In genomic region chr2:57760448-57760847, GRCh38 we compare ENCODE assay signal across 9 cellular contexts.
DNase-seq lines count a peak whose midpoint lies in the region; ATAC-seq, FAIRE-seq and TF ChIP-seq lines count a peak whose summit lies in the region.
"Had no signal": no experiment of that assay in that cellular context is flagged by ENCODE, and none has a peak within 500 bp of the region (broad histone marks: within the 10 kb centered on the region; RNA-seq: fewer than 3 reads in every experiment).

No MANE protein-coding gene starts in this region.

- H3F3A ChIP-seq in Loucy (ENCODE audit: low read depth) = no peaks in the 10 kb centered on the region

- no peak for TF ChIP-seq RAD21 in H1 (IDR thresholded peaks at IDR 0.05 in 1 of 2, conservative IDR thresholded peaks at IDR 0.05 in 1 of 2; ENCODE audit: low read depth in 2 of 2, low read length in 2 of 2)

- H3K4ac ChIP-seq in H1 (replicated peaks; ENCODE audit: insufficient read length, low read depth, low read length) = no peak overlapping the region

- H3K9me2 ChIP-seq in Loucy (replicated peaks; ENCODE audit: low read depth, low read length) = no peaks in the 10 kb centered on the region

- no peaks in the 10 kb centered on the region for H3K27me3 ChIP-seq in Loucy (ENCODE audit: insufficient read depth, low read length, poor library complexity, severe bottlenecking)
- H3K27me3 ChIP-seq in H1 (replicated peaks in 1 of 4; ENCODE audit: control insufficient read depth in 3 of 4, extremely low read depth in 1 of 4, insufficient read depth in 3 of 4, low read length in 3 of 4) = no peaks in the 10 kb centered on the region

- H3K56ac ChIP-seq in H1 (replicated peaks; ENCODE audit: insufficient read length, low read depth, low read length) = no peak overlapping the region

- H3K9ac ChIP-seq in Loucy (ENCODE audit: low read depth, low read length, poor library complexity, severe bottlenecking) (peak overlapping the region; percentile 73), H1 (replicated peaks in 1 of 4; ENCODE audit: extremely low read depth in 1 of 4, low read depth in 3 of 4, low read length in 3 of 4) (no peak overlapping the region)

- WGBS in H1 (ENCODE audit: extremely low coverage in 1 of 2, insufficient coverage in 1 of 2, insufficient read length in 1 of 2, insufficient replicate concordance in 2 of 2, low coverage in 1 of 2, low lambda C conversion rate in 2 of 2, missing lambda C conversion rate in 1 of 2), 2 experiments = 76% methylated on average over 3 of the region's 3 CpGs; no CpG with 5 or more reads in 1 of the 2 experiments

- peak; percentile 58 for ATAC-seq in GM21576 (IDR thresholded peaks at IDR 0.05; ENCODE audit: unreplicated experiment)

- H3K9me3 ChIP-seq in Loucy (ENCODE audit: insufficient read depth, low read depth, low read length) (no peaks in the 10 kb centered on the region), H1 (ENCODE audit: insufficient read depth in 2 of 2, low read depth in 1 of 2, low read length in 1 of 2) (no peaks in the 10 kb centered on the region)

- H3K79me1 ChIP-seq in H1 (ENCODE audit: low read depth, low read length) = no peaks in the 10 kb centered on the region

- H3K4me1 ChIP-seq in Loucy (ENCODE audit: insufficient read depth, low read length, poor library complexity, severe bottlenecking) = peaks cover 6% of the 10 kb centered on the region
- peaks cover 3 to 8% (median 5%) of the 10 kb centered on the region in 4 experiments; a peak in 4 of 7 replicates for H3K4me1 ChIP-seq in H1 (replicated peaks in 1 of 4; ENCODE audit: control insufficient read depth in 3 of 4, insufficient read depth in 4 of 4, low read length in 3 of 4)

- no peak overlapping the region for H2BK12ac ChIP-seq in H1 (ENCODE audit: low read depth, low read length)

- H4K20me1 ChIP-seq in Loucy (ENCODE audit: insufficient read depth, low read length, poor library complexity, severe bottlenecking) (no peaks in the 10 kb centered on the region), H1 (replicated peaks in 1 of 2; ENCODE audit: control insufficient read depth in 1 of 2, insufficient read depth in 2 of 2, low read length in 2 of 2) (no peaks in the 10 kb centered on the region)

- no peak overlapping the region for H3K14ac ChIP-seq in H1 (ENCODE audit: insufficient read length)

- H2BK20ac ChIP-seq in H1 (ENCODE audit: low read length) = no peak overlapping the region

- no peak overlapping the region for H3K23ac ChIP-seq in H1 (ENCODE audit: insufficient read length)

- no peak overlapping the region for H4K8ac ChIP-seq in H1 (ENCODE audit: extremely low read depth, insufficient read depth, low read length)

- CTCF ChIA-PET in H1 (lab: Charles Lee; ENCODE audit: partially characterized antibody) = interaction anchor here (0.6 to 2.2 kb wide), 19 partner anchors 12 to 891 kb away, joined by 3 to 10 read pairs (median 4); no protein-coding TSS in a partner anchor
- CTCF ChIA-PET in RWPE1 (lab: Yijun Ruan, JAX) = interaction anchor here (0.5 to 2.1 kb wide), 13 partner anchors 11 to 1817 kb away, joined by 3 to 12 read pairs (median 4); no protein-coding TSS in a partner anchor

- H3K27ac ChIP-seq in H1 (ENCODE audit: low read depth, low read length) (no peak overlapping the region), RWPE1 (no peak overlapping the region)

- peak overlapping the region; percentile 72 for H2BK120ac ChIP-seq in H1 (replicated peaks; ENCODE audit: low read depth, low read length)

- H3K23me2 ChIP-seq in H1 (ENCODE audit: low read depth, low read length) = no peaks in the 10 kb centered on the region

- H3K36me3 ChIP-seq in Loucy (ENCODE audit: insufficient read depth, low read length) (no peaks in the 10 kb centered on the region), H1 (ENCODE audit: control insufficient read depth in 2 of 4, insufficient read depth in 4 of 4, low read length in 3 of 4) (no peaks in the 10 kb centered on the region)

- H2BK5ac ChIP-seq in H1 (ENCODE audit: low read depth, low read length) = no peak overlapping the region

- H3K4me2 ChIP-seq in Loucy (ENCODE audit: low read depth, low read length, poor library complexity, severe bottlenecking) = peak overlapping the region; percentile 88
- H3K4me2 ChIP-seq in H1 (ENCODE audit: insufficient read depth in 1 of 2, low read depth in 2 of 2, low read length in 2 of 2) = 0 out of 4 replicates have a peak overlapping the region, but pooled peaks of 1 of the 2 experiments have one; percentile 29

- H4K5ac ChIP-seq in H1 (ENCODE audit: insufficient read length, low read depth, low read length) = no peak overlapping the region

- peak; percentile 17 for DNase-seq in GM12892 (ENCODE audit: insufficient read length)
- DNase-seq in H1 (ENCODE audit: low read depth in 1 of 2, low spot score in 2 of 2) = no peak
- no peak for DNase-seq in mucosa of gallbladder (ENCODE audit: low spot score)
- DNase-seq in RWPE1 (ENCODE audit: low spot score) = no peak
- DNase-seq in LoVo (ENCODE audit: low spot score) = no peak
- no peak for DNase-seq in NCI-H1048 (lab: John Stamatoyannopoulos, UW)

- H3K18ac ChIP-seq in H1 (ENCODE audit: extremely low read depth, low read length) = no peak overlapping the region; the same call in 1 of the 2 replicates

- no peak overlapping the region for H2AK5ac ChIP-seq in H1 (ENCODE audit: low read depth, low read length)

- TF ChIP-seq EP300 in H1 (IDR thresholded peaks at IDR 0.05; ENCODE audit: borderline replicate concordance in 1 of 2, low read depth in 2 of 2, low read length in 2 of 2) = no peak

- FAIRE-seq in GM12892 (lab: Jason Lieb, UNC) = no peak
- no peak for FAIRE-seq in H1 (lab: Jason Lieb, UNC)
- FAIRE-seq: bronchial epithelial cell had no signal

- H2BK15ac ChIP-seq in H1 (ENCODE audit: low read length) = no peak overlapping the region

- no peak for TF ChIP-seq POLR2A in GM12892 (IDR thresholded peaks at IDR 0.05; ENCODE audit: low read depth, low read length)
- no peak for TF ChIP-seq POLR2A in H1 (IDR thresholded peaks at IDR 0.05; ENCODE audit: control extremely low read depth in 1 of 2, low read depth in 2 of 2, low read length in 2 of 2)

- TF ChIP-seq CTCF in Loucy (conservative IDR thresholded peaks at IDR 0.05; ENCODE audit: low read length) (no peak), H1 (IDR thresholded peaks at IDR 0.05; ENCODE audit: control extremely low read depth in 1 of 3, insufficient read depth in 1 of 3, low read depth in 1 of 3, low read length in 3 of 3) (no peak), RWPE1 (conservative IDR thresholded peaks at IDR 0.05; ENCODE audit: low read depth) (no peak)

- H4K91ac ChIP-seq in H1 (replicated peaks; ENCODE audit: insufficient read length, low read length) = no peak overlapping the region

- H2AFZ ChIP-seq in Loucy (ENCODE audit: low read length) = peak overlapping the region; percentile 99
- peak overlapping the region; percentile 96 for H2AFZ ChIP-seq in H1 (ENCODE audit: low read length)

- H3K4me3 ChIP-seq in Loucy (ENCODE audit: low read length, poor library complexity, severe bottlenecking) (peak overlapping the region; percentile 74), H1 (ENCODE audit: extremely low read depth in 1 of 4, insufficient read depth in 2 of 4, low read depth in 3 of 4, low read length in 4 of 4) (peak overlapping the region in 1 of 4 experiments; percentile 36; a peak in 1 of 8 replicates)

- H3K79me2 ChIP-seq in Loucy (ENCODE audit: insufficient read depth, low read length) (no peaks in the 10 kb centered on the region), H1 (ENCODE audit: control insufficient read depth in 1 of 2, insufficient read depth in 2 of 2, low read length in 2 of 2) (no peaks in the 10 kb centered on the region)

- POLR2A ChIA-PET in H1 (lab: Charles Lee; ENCODE audit: partially characterized antibody) = interaction anchor here (0.7 kb wide), 1 partner anchor 14 kb away, joined by 3 read pairs; no protein-coding TSS in a partner anchor
- POLR2A ChIA-PET in RWPE1 (lab: Yijun Ruan, JAX; ENCODE audit: low non-redundant PET) = no interaction called here

TF ChIP-seq in H1, 55 proteins besides CTCF, POLR2A, EP300 and RAD21:
- TF ChIP-seq JUN (IDR thresholded peaks at IDR 0.05; ENCODE audit: low read depth, low read length) (no peak), SP1 (IDR thresholded peaks at IDR 0.05; ENCODE audit: low read depth, low read length) (no peak), BACH1 (IDR thresholded peaks at IDR 0.05; ENCODE audit: low read length) (no peak)
